30 cellular contexts compared by ENCODE assay signal in the genomic region with DNA sequence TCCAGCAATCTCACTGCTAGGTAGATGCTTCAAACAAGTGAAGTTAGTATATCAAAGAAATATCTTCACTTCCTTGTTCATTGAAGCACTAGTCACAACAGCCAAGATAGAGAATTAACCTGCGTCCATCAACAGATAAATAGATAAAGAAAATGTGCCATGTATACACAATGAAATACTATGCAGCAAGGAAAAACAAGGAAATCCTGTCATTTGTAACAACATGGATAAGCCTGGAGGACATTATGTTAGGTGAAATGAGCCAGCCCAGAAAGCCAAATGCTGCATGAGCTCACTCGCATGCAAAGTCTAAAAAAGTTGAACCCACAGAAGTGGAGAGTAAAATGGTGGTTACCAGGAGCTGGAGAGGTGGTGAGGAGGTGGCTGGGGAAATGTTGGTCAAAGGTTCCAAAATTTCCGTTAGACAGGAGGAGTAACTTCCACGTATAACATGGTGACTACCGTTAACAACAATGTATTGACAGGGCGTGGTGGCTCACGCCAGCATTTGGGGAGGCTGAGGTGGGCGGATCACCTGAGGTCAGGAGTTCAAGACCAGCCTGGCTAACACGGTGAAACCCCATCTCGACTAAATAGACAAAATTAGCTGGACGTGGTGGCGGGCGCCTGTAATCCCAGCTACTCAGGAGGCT.
"Had no signal": no experiment of that assay in that cellular context is flagged by ENCODE, and none has a peak within 500 bp of the region (broad histone marks: within the 10 kb centered on the region; RNA-seq: fewer than 3 reads in every experiment).

No MANE protein-coding gene starts in this region.

- H3K4me3 ChIP-seq: ascending aorta, body of pancreas, breast epithelium, MG63, SJCRH30, SK-N-MC had no signal

- H3K27ac ChIP-seq: ascending aorta, body of pancreas, breast epithelium, SJCRH30, SK-N-MC had no signal

- DNase-seq: activated CD4-positive, alpha-beta T cell treated with anti-CD3 and anti-CD28 coated beads for 36 hours; activated CD4-positive, alpha-beta T cell treated with anti-CD3 and anti-CD28 coated beads, Interleukin-2, amount 10 ng/mL, durations not matched to agents 7 days and 5 days; activated CD4-positive, alpha-beta T cell treated with anti-CD3 and anti-CD28 coated beads, Interleukin-2, amount 50 U/mL, for 48 hours; activated CD8-positive, alpha-beta T cell treated with anti-CD3 and anti-CD28 coated beads, Interleukin-2, amount 10 ng/mL, durations not matched to agents 7 days and 5 days; activated gamma-delta T cell; activated naive CD4-positive, alpha-beta T cell treated with Interleukin-2 at 50 U/mL for 16 hours; activated naive CD8-positive, alpha-beta T cell treated with anti-CD3 and anti-CD28 coated beads, Interleukin-2, amount 10 ng/mL, durations not matched to agents 7 days and 5 days; activated T-cell treated with anti-CD3 and anti-CD28 coated beads, Interleukin-2, amount 50 U/mL, for 24 hours; amygdala; body of pancreas; caudate nucleus; cerebellar nuclear complex; MG63; NCI-H1048; NCI-H1105 treated with DMSO at 0.1 percent for 48 hours; NCI-H1436 treated with DMSO at 0.1 percent for 48 hours; NCI-H1694 treated with DMSO at 0.1 percent for 48 hours; NCI-H2029; NCI-H510A; NCI-H526; NCI-H748 treated with DMSO at 0.1 percent for 48 hours; NK-92 treated with Interleukin-12 subunit alpha and Interleukin-12 subunit beta, amount 100 ng/mL, for 24 hours; SHP77; SJCRH30; T1000 had no signal

- H3K9me3 Mint-ChIP-seq: activated CD4-positive, alpha-beta T cell treated with anti-CD3 and anti-CD28 coated beads, Interleukin-2, amount 10 ng/mL, durations not matched to agents 7 days and 5 days; activated naive CD4-positive, alpha-beta T cell treated with anti-CD3 and anti-CD28 coated beads, Interleukin-2, amount 50 U/mL, for 24 hours; activated naive CD8-positive, alpha-beta T cell treated with anti-CD3 and anti-CD28 coated beads, Interleukin-2, amount 10 ng/mL, durations not matched to agents 7 days and 5 days; activated T-cell treated with anti-CD3 and anti-CD28 coated beads, Interleukin-2, amount 50 U/mL, for 24 hours; activated T-helper 2 cell treated with anti-CD3 and anti-CD28 coated beads, Interferon-gamma antibody, Interleukin-2, Interleukin-4, amounts not matched to agents 10 μg/mL and 5 μg/mL and 100 μg/mL, durations not matched to agents 14 hours and 24 hours and 36 hours had no signal

- ATAC-seq: activated CD4-positive, alpha-beta T cell treated with anti-CD3 and anti-CD28 coated beads for 36 hours; activated CD8-positive, alpha-beta T cell treated with anti-CD3 and anti-CD28 coated beads, Interleukin-2, amount 10 ng/mL, durations not matched to agents 7 days and 5 days; body of pancreas had no signal

- H3K27me3 ChIP-seq: ascending aorta, body of pancreas, breast epithelium, MG63, SJCRH30 had no signal

- H3K36me3 ChIP-seq: ascending aorta, breast epithelium, MG63, SJCRH30 had no signal

- H3K27ac Mint-ChIP-seq: activated CD4-positive, alpha-beta T cell treated with anti-CD3 and anti-CD28 coated beads for 36 hours; activated CD4-positive, alpha-beta T cell treated with anti-CD3 and anti-CD28 coated beads, Interleukin-2, amount 10 ng/mL, durations not matched to agents 7 days and 5 days; activated CD8-positive, alpha-beta T cell treated with anti-CD3 and anti-CD28 coated beads, Interleukin-2, amount 10 ng/mL, durations not matched to agents 7 days and 5 days; activated naive CD4-positive, alpha-beta T cell treated with anti-CD3 and anti-CD28 coated beads, Interleukin-2, amount 50 U/mL, for 24 hours; activated naive CD8-positive, alpha-beta T cell treated with anti-CD3 and anti-CD28 coated beads, Interleukin-2, amount 10 ng/mL, durations not matched to agents 7 days and 5 days; activated T-cell treated with anti-CD3 and anti-CD28 coated beads, Interleukin-2, amount 50 U/mL, for 24 hours; activated T-helper 2 cell treated with anti-CD3 and anti-CD28 coated beads, Interferon-gamma antibody, Interleukin-2, Interleukin-4, amounts not matched to agents 10 μg/mL and 5 μg/mL and 100 μg/mL, durations not matched to agents 14 hours and 24 hours and 36 hours had no signal

- H3K4me1 ChIP-seq: ascending aorta, breast epithelium, SJCRH30 had no signal

- H3K27me3 Mint-ChIP-seq: activated naive CD4-positive, alpha-beta T cell treated with anti-CD3 and anti-CD28 coated beads, Interleukin-2, amount 50 U/mL, for 24 hours had no signal

- H3K4me3 Mint-ChIP-seq: activated CD4-positive, alpha-beta T cell treated with anti-CD3 and anti-CD28 coated beads for 36 hours; activated CD4-positive, alpha-beta T cell treated with anti-CD3 and anti-CD28 coated beads, Interleukin-2, amount 10 ng/mL, durations not matched to agents 7 days and 5 days; activated CD8-positive, alpha-beta T cell treated with anti-CD3 and anti-CD28 coated beads, Interleukin-2, amount 10 ng/mL, durations not matched to agents 7 days and 5 days; activated naive CD4-positive, alpha-beta T cell treated with anti-CD3 and anti-CD28 coated beads, Interleukin-2, amount 50 U/mL, for 24 hours; activated naive CD8-positive, alpha-beta T cell treated with anti-CD3 and anti-CD28 coated beads, Interleukin-2, amount 10 ng/mL, durations not matched to agents 7 days and 5 days; activated T-cell treated with anti-CD3 and anti-CD28 coated beads, Interleukin-2, amount 50 U/mL, for 24 hours had no signal

- H3K36me3 Mint-ChIP-seq: activated naive CD4-positive, alpha-beta T cell treated with anti-CD3 and anti-CD28 coated beads, Interleukin-2, amount 50 U/mL, for 24 hours; activated naive CD8-positive, alpha-beta T cell treated with anti-CD3 and anti-CD28 coated beads, Interleukin-2, amount 10 ng/mL, durations not matched to agents 7 days and 5 days had no signal

- H3K9me3 ChIP-seq: ascending aorta, body of pancreas, breast epithelium, MG63, SJCRH30 had no signal

- H3K4me1 Mint-ChIP-seq: activated CD4-positive, alpha-beta T cell treated with anti-CD3 and anti-CD28 coated beads for 36 hours; activated CD4-positive, alpha-beta T cell treated with anti-CD3 and anti-CD28 coated beads, Interleukin-2, amount 10 ng/mL, durations not matched to agents 7 days and 5 days; activated naive CD4-positive, alpha-beta T cell treated with anti-CD3 and anti-CD28 coated beads, Interleukin-2, amount 50 U/mL, for 24 hours; activated naive CD8-positive, alpha-beta T cell treated with anti-CD3 and anti-CD28 coated beads, Interleukin-2, amount 10 ng/mL, durations not matched to agents 7 days and 5 days had no signal
